20 cellular contexts compared by ENCODE assay signal in the genomic region with DNA sequence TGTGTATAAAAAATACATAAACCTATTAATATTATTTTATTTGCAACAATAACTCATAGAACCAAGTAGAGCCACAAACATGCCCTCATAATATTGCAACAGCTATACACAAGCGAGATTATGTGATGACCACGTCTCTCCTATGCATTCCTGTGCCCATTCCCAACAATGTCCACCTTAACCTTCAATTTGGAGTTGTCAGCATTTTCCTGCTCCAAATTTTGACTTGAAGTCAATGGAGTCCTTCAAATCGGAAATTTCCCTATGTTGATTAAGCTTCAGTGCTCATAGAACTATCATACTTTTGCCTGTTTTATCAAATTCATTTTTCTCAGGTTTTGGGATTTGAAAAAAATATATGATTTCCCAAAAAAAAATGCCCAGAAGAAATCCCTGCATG. TPM values are rescaled to one million over a fixed set of nuclear protein-coding genes. Genes with fewer than 3 reads are reported as not detected.
DNase-seq lines count a peak whose midpoint lies in the region; ATAC-seq, FAIRE-seq and TF ChIP-seq lines count a peak whose summit lies in the region.
"Had no signal": no experiment of that assay in that cellular context is flagged by ENCODE, and none has a peak within 500 bp of the region (broad histone marks: within the 10 kb centered on the region; RNA-seq: fewer than 3 reads in every experiment).

No MANE protein-coding gene starts in this region.

- CTCF ChIA-PET in HepG2 (lab: Yijun Ruan, JAX; ENCODE audit: low intra/inter-chr PET ratio, low total read pairs) (no interaction called here), K562 (lab: Yijun Ruan, JAX; ENCODE audit: low intra/inter-chr PET ratio) (no interaction called here)

- no peaks in the 10 kb centered on the region for H3K79me2 ChIP-seq in HepG2 (ENCODE audit: insufficient read depth, low read length)
- H3K79me2 ChIP-seq in K562 (ENCODE audit: control insufficient read depth, insufficient read depth, low read length), result no peaks in the 10 kb centered on the region

- ATAC-seq in HepG2 (no peak), right lobe of liver (no peak), K562 (no peak)
- ATAC-seq: CD8-positive, alpha-beta T cell had no signal

- no peak overlapping the region for H3K4me3 ChIP-seq in HepG2 (replicated peaks in 1 of 3; ENCODE audit: insufficient read depth in 1 of 3, low read depth in 2 of 3, low read length in 3 of 3)
- no peak overlapping the region for H3K4me3 ChIP-seq in right lobe of liver
- H3K4me3 ChIP-seq in K562, result no peak overlapping the region
- H3K4me3 ChIP-seq: BLaER1 treated with 17β-estradiol and CSF1 and Interleukin-3, amounts not matched to agents 10 nM and 100 nM had no signal

- no peak for FAIRE-seq in HepG2 (lab: Jason Lieb, UNC)
- no peak for FAIRE-seq in K562 (lab: Jason Lieb, UNC)
- FAIRE-seq: D721Med, G401.6, GM12891, GM19239 had no signal

- TF ChIP-seq EP300 in HepG2 (IDR thresholded peaks at IDR 0.05; ENCODE audit: low read depth in 2 of 2, low read length in 2 of 2) (no peak), HepG2 (CRISPR knock-in tag; IDR thresholded peaks at IDR 0.05; ENCODE audit: borderline replicate concordance) (no peak), K562 (IDR thresholded peaks at IDR 0.05; ENCODE audit: low read length) (no peak)

- DNase-seq in HepG2 (ENCODE audit: low spot score) (no peak), right lobe of liver (no peak), K562 (ENCODE audit: extremely low read depth in 1 of 4, low spot score in 3 of 4) (no peak), SW 1271 (lab: John Stamatoyannopoulos, UW) (no peak), AG20443 (ENCODE audit: low spot score) (no peak)
- DNase-seq: ACHN; AML-193; Caco-2; Calu3; CD4-positive, alpha-beta T cell; CD8-positive, alpha-beta T cell; DMS79 treated with DMSO at 0.1 percent for 48 hours; GF-D8 had no signal

- H3K27ac ChIP-seq in HepG2 (ENCODE audit: extremely low read length, insufficient read depth, low read length) (no peak overlapping the region), right lobe of liver (no peak overlapping the region), K562 (ENCODE audit: extremely low read depth, low read depth, low read length) (no peak overlapping the region)
- H3K27ac ChIP-seq: 22Rv1; BLaER1 treated with 17β-estradiol and CSF1 and Interleukin-3, amounts not matched to agents 10 nM and 100 nM; C4-2B had no signal

- POLR2A ChIA-PET in HepG2 (lab: Yijun Ruan, JAX), result no interaction called here
- POLR2A ChIA-PET in K562 (lab: Yijun Ruan, JAX), result interaction anchor here (0.6 kb wide), 2 partner anchors 26 to 1486 kb away, joined by 3 to 4 read pairs; no protein-coding TSS in a partner anchor

- H3K4me2 ChIP-seq in HepG2 (ENCODE audit: low read depth, low read length), result no peak overlapping the region
- H3K4me2 ChIP-seq in K562 (ENCODE audit: insufficient read depth, low read length), result no peak overlapping the region
- H3K4me2 ChIP-seq: BLaER1 treated with 17β-estradiol and CSF1 and Interleukin-3, amounts not matched to agents 10 nM and 100 nM had no signal

- H3K9me1 ChIP-seq in K562 (ENCODE audit: control insufficient read depth, insufficient read depth, low read length), result peaks cover 4% of the 10 kb centered on the region

- no peaks in the 10 kb centered on the region for H3K9me3 ChIP-seq in HepG2 (ENCODE audit: low read length)
- no peaks in the 10 kb centered on the region for H3K9me3 ChIP-seq in right lobe of liver
- no peaks in the 10 kb centered on the region; the same call in 1 of the 2 replicates for H3K9me3 ChIP-seq in K562 (replicated peaks; ENCODE audit: control insufficient read depth, insufficient read depth, low read depth, low read length)

- TF ChIP-seq CTCF in HepG2 (CRISPR knock-in tag; IDR thresholded peaks at IDR 0.05), result no peak
- no peak for TF ChIP-seq CTCF in right lobe of liver (IDR thresholded peaks at IDR 0.05)
- no peak for TF ChIP-seq CTCF in K562 (IDR thresholded peaks at IDR 0.05 in 2 of 3, conservative IDR thresholded peaks at IDR 0.05 in 1 of 3; ENCODE audit: insufficient read depth in 2 of 3, low read depth in 1 of 3, low read length in 3 of 3)

- BruUV-seq in HepG2 (replicated peaks; lab: Mats Ljungman, UMichigan) (no TSS peak), K562 (replicated peaks; lab: Mats Ljungman, UMichigan) (no TSS peak)

- TF ChIP-seq POLR2A in HepG2 (IDR thresholded peaks at IDR 0.05; ENCODE audit: insufficient read depth in 1 of 2, low read depth in 2 of 2, low read length in 2 of 2), result no peak
- TF ChIP-seq POLR2A in right lobe of liver (IDR thresholded peaks at IDR 0.05), result no peak
- TF ChIP-seq POLR2A in K562 (conservative IDR thresholded peaks at IDR 0.05), result no peak

- WGBS in HepG2 (ENCODE audit: low lambda C conversion rate), result 64% methylated on average over 3 of the region's 3 CpGs
- WGBS in right lobe of liver (ENCODE audit: insufficient coverage, low coverage, low lambda C conversion rate, missing lambda C conversion rate), result 75% methylated on average over 3 of the region's 3 CpGs
- 5% methylated on average over 3 of the region's 3 CpGs for WGBS in K562 (ENCODE audit: insufficient coverage, low coverage, missing lambda C conversion rate)

- peaks cover 28% of the 10 kb centered on the region for H3K4me1 ChIP-seq in HepG2 (ENCODE audit: insufficient read depth, low read length)
- H3K4me1 ChIP-seq in right lobe of liver, result peaks cover 0 to 5% (median 2%) of the 10 kb centered on the region in 4 donors
- peaks cover 6 to 7% of the 10 kb centered on the region in 2 experiments; a peak in 3 of 5 replicates for H3K4me1 ChIP-seq in K562 (replicated peaks in 1 of 2; ENCODE audit: control insufficient read depth in 2 of 2, insufficient read depth in 2 of 2, low read length in 2 of 2)

- TF ChIP-seq RAD21 in HepG2 (CRISPR knock-in tag; IDR thresholded peaks at IDR 0.05) (no peak), K562 (CRISPR knock-in tag; conservative IDR thresholded peaks at IDR 0.05 in 1 of 2, IDR thresholded peaks at IDR 0.05 in 1 of 2) (no peak)

- H3K36me3 ChIP-seq in HepG2 (replicated peaks in 1 of 2; ENCODE audit: control insufficient read depth in 1 of 2, insufficient read depth in 2 of 2, low read length in 2 of 2) (no peaks in the 10 kb centered on the region), right lobe of liver (no peaks in the 10 kb centered on the region), K562 (ENCODE audit: control insufficient read depth, insufficient read depth, low read length) (no peaks in the 10 kb centered on the region)
- H3K36me3 ChIP-seq: BLaER1 treated with 17β-estradiol and CSF1 and Interleukin-3, amounts not matched to agents 10 nM and 100 nM had no signal

- no peaks in the 10 kb centered on the region for H3K27me3 ChIP-seq in HepG2 (ENCODE audit: control insufficient read depth in 1 of 2, insufficient read depth in 2 of 2, low read length in 2 of 2)
- no peaks in the 10 kb centered on the region for H3K27me3 ChIP-seq in right lobe of liver
- H3K27me3 ChIP-seq in K562 (ENCODE audit: control insufficient read depth in 2 of 2, insufficient read depth in 2 of 2, low read length in 2 of 2), result no peaks in the 10 kb centered on the region
- H3K27me3 ChIP-seq: BLaER1 treated with 17β-estradiol and CSF1 and Interleukin-3, amounts not matched to agents 10 nM and 100 nM had no signal

- H4K20me1 ChIP-seq in HepG2 (ENCODE audit: insufficient read depth, low read length) (no peaks in the 10 kb centered on the region), K562 (replicated peaks; ENCODE audit: control insufficient read depth, insufficient read depth, low read length) (no peaks in the 10 kb centered on the region)
- H4K20me1 ChIP-seq: BLaER1 treated with 17β-estradiol and CSF1 and Interleukin-3, amounts not matched to agents 10 nM and 100 nM had no signal

- intact Hi-C loops in HepG2 (cut with micrococcal nuclease; ENCODE audit: unreplicated experiment) (no loop called here), right lobe of liver (cut with DNase I) (loop anchor here in 1 of 2 donors (5.0 kb wide), 1 partner anchor 456 kb away; no protein-coding TSS in a partner anchor), K562 (cut with micrococcal nuclease) (no loop called here)

- in situ Hi-C loops in HepG2 (cut with HindIII; ENCODE audit: extremely low pct_ligation_motif_present, low pct_unique_long_range_greater_than_20kb) (no loop called here), K562 (cut with MboI) (no loop called here)

- H3K9ac ChIP-seq in HepG2 (ENCODE audit: insufficient read depth, low read depth, low read length) (no peak overlapping the region), K562 (ENCODE audit: insufficient read depth in 1 of 2, low read depth in 2 of 2, low read length in 2 of 2) (no peak overlapping the region)
- H3K9ac ChIP-seq: BLaER1 treated with 17β-estradiol and CSF1 and Interleukin-3, amounts not matched to agents 10 nM and 100 nM had no signal

- H2AFZ ChIP-seq in HepG2 (ENCODE audit: low read length), result no peak overlapping the region
- H2AFZ ChIP-seq in K562 (ENCODE audit: low read depth, low read length), result no peak overlapping the region

RNA-seq across cellular contexts. Expression of a gene that starts 27.4 kb away (rescaled TPM):
- 26.9 and 34.3 TPM in 2 replicates for total RNA-seq in HepG2 (2016; rRNA removed; fragmentation: Illumina TruSeq; extraction: Trizol)
- 17.9 and 21.4 TPM in 2 replicates for total RNA-seq in HepG2 (2016; cell fraction: cytosol; rRNA removed; fragmentation: Illumina TruSeq; extraction: Trizol; ENCODE audit: low read depth)
- 29.6 and 30.0 TPM in 2 replicates for total RNA-seq in HepG2 (2016; cell fraction: insoluble cytoplasmic fraction; rRNA removed; fragmentation: Illumina TruSeq; extraction: Trizol)
- total RNA-seq in HepG2 (2016; cell fraction: membrane; rRNA removed; fragmentation: Illumina TruSeq; extraction: Trizol), result 27.6 and 35.5 TPM in 2 replicates
- total RNA-seq in HepG2 (2016; cell fraction: nucleus; rRNA removed; fragmentation: Illumina TruSeq; extraction: Trizol), result 19.6 and 20.8 TPM in 2 replicates
- 13.4 and 13.8 TPM in 2 replicates for polyA plus RNA-seq in HepG2 (2011; rRNA removed)
- polyA plus RNA-seq in HepG2 (2011; cell fraction: cytosol; rRNA removed), result 10.4 and 13.6 TPM in 2 replicates
- polyA plus RNA-seq in HepG2 (2011; cell fraction: nucleus; rRNA removed), result 4.9 and 6.1 TPM in 2 replicates
- 15.3 and 18.2 TPM in 2 replicates for polyA plus RNA-seq in HepG2 (2012)
- 4.5 and 5.0 TPM in 2 replicates for polyA plus RNA-seq in HepG2 (2016; cell fraction: cytosol; fragmentation: Illumina TruSeq; extraction: Trizol; ENCODE audit: low read depth)
- 22.3 and 22.7 TPM in 2 replicates for polyA plus RNA-seq in HepG2 (2016; cell fraction: insoluble cytoplasmic fraction; fragmentation: Illumina TruSeq; extraction: Trizol; ENCODE audit: low read depth)
- polyA plus RNA-seq in HepG2 (2016; cell fraction: membrane; fragmentation: Illumina TruSeq; extraction: Trizol; ENCODE audit: low read depth), result 15.3 and 16.4 TPM in 2 replicates
- polyA plus RNA-seq in HepG2 (2016; cell fraction: nucleus; fragmentation: Illumina TruSeq; extraction: Trizol; ENCODE audit: insufficient read depth, low read depth), result 19.1 and 20.1 TPM in 2 replicates
- polyA minus RNA-seq in HepG2 (2011; rRNA and poly(A)+ RNA removed; ENCODE audit: low replicate concordance), result 35.0 and 64.9 TPM in 2 replicates
- 19.3 and 22.5 TPM in 2 replicates for polyA minus RNA-seq in HepG2 (2011; cell fraction: cytosol; rRNA and poly(A)+ RNA removed)
- polyA minus RNA-seq in HepG2 (2011; cell fraction: nucleus; rRNA and poly(A)+ RNA removed), result 13.1 and 15.4 TPM in 2 replicates
- 10 to 100 TPM; 14.7 to 19.6 (median 17.1) TPM for total RNA-seq in right lobe of liver
- 56.4 and 57.9 TPM in 2 replicates for total RNA-seq in K562 (2011; cell fraction: chromatin; rRNA removed; ENCODE audit: low replicate concordance)
- 30.9 and 35.8 TPM in 2 replicates for total RNA-seq in K562 (2011; cell fraction: nucleolus; rRNA removed)
- 54.3 and 85.3 TPM in 2 replicates for total RNA-seq in K562 (2011; cell fraction: nucleoplasm; rRNA removed)
- 28.9 and 32.8 TPM in 2 replicates for total RNA-seq in K562 (2014; rRNA removed)
- 63.8 and 70.0 TPM in 2 replicates for total RNA-seq in K562 (2014; rRNA removed; fragmentation: Illumina TruSeq; extraction: Trizol)
- total RNA-seq in K562 (2015; rRNA removed; fragmentation: Illumina TruSeq; extraction: Trizol), result 51.2 and 56.6 TPM in 2 replicates
- total RNA-seq in K562 (2021), result 61.3 and 67.5 TPM in 2 replicates
- polyA plus RNA-seq in K562 (2011; rRNA removed), result 45.5 and 47.7 TPM in 2 replicates
- 16.7 and 30.0 TPM in 2 replicates for polyA plus RNA-seq in K562 (2011; cell fraction: cytosol; rRNA removed)
- polyA plus RNA-seq in K562 (2011; cell fraction: nucleus; rRNA removed), result 16.0 and 22.1 TPM in 2 replicates
- polyA plus RNA-seq in K562 (2012), result 24.4 and 27.6 TPM in 2 replicates
- polyA plus RNA-seq in K562 (2014; fragmentation: Illumina TruSeq; extraction: Trizol), result 37.7 and 42.9 TPM in 2 replicates
- 10 to 100 TPM in 1 of 2 experiments, 1 to 10 TPM in 1; 7.2 to 10.7 TPM for polyA plus RNA-seq in K562 (2014; fragmentation: Nextera tagmentation; extraction: Ambion mirVana)
- 25.5 and 29.2 TPM in 2 replicates for polyA plus RNA-seq in K562 (2014; rRNA removed)
- 106 and 108 TPM in 2 replicates for polyA minus RNA-seq in K562 (2011; rRNA and poly(A)+ RNA removed)
- 36.5 and 48.0 TPM in 2 replicates for polyA minus RNA-seq in K562 (2011; cell fraction: cytosol; rRNA and poly(A)+ RNA removed)
- polyA minus RNA-seq in K562 (2011; cell fraction: nucleus; rRNA and poly(A)+ RNA removed), result 9.8 and 19.0 TPM in 2 replicates
